ENCODE assay signal across 12 cellular contexts in the genomic region with DNA sequence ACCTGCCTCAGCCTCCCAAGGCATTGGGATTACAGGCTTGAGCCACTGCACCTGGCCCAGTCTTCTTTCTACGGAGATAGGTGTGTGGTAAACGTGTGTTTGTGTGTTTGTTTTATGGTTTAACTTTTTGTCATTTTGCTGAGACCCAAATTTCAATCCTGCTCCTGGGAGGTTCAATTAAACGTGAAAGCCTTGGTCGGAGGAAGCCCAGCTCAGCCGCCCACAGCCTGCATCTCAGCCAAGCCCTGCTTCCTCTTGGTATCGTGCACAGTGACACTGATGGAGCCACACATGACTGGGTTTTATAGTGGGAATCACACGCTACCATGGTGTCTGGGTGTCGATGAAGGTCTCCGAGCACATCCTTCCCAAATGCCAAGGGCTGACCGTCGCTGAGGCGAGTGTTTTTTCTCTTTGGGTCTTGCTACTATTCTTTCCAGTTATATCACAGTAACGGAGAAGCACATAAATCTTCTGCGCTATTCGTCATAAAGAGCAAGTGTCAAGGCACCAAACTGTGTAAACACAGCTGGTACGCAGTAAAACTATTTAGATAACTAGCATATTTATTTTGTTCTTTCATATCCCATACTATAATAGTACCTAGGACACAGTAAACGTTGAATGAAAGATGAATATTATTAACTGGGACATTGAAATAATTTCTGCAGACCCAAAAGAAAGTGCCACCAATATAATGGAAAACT. TPM values are rescaled to one million over a fixed set of nuclear protein-coding genes. Genes with fewer than 3 reads are reported as not detected.
A peak's percentile ranks its signal among the peaks of the same experiment; 100 is the strongest.
DNase-seq lines count a peak whose midpoint lies in the region; ATAC-seq and TF ChIP-seq lines count a peak whose summit lies in the region.
"Had no signal": no experiment of that assay in that cellular context is flagged by ENCODE, and none has a peak within 500 bp of the region (broad histone marks: within the 10 kb centered on the region; RNA-seq: fewer than 3 reads in every experiment).

No MANE protein-coding gene starts in this region.

- H2BK5ac ChIP-seq in IMR-90 (ENCODE audit: low read depth, low read length, poor library complexity, severe bottlenecking): peak overlapping the region; percentile 42
- H2BK5ac ChIP-seq in mesenchymal stem cell (ENCODE audit: low read depth, low read length, poor library complexity, severe bottlenecking): no peak overlapping the region

- H3K4me2 ChIP-seq in IMR-90 (ENCODE audit: low read depth, low read length) (peak overlapping the region; percentile 77), mesenchymal stem cell (ENCODE audit: low read length, poor library complexity, severe bottlenecking) (no peak overlapping the region)

- intact Hi-C loops in IMR-90 (cut with micrococcal nuclease): loop anchor here (1.0 to 2.0 kb wide), 4 partner anchors 265 to 506 kb away; no protein-coding TSS in a partner anchor

- no peak overlapping the region for H3K9ac ChIP-seq in IMR-90 (ENCODE audit: low read depth, low read length)
- peak overlapping the region; percentile 12 for H3K9ac ChIP-seq in mesenchymal stem cell (ENCODE audit: low read length)

- no peak overlapping the region for H3K56ac ChIP-seq in IMR-90 (ENCODE audit: extremely low read depth, insufficient read depth, low read length)

- H3K23ac ChIP-seq in IMR-90 (ENCODE audit: low read depth, low read length): peak overlapping the region; percentile 76; the same call in 1 of the 2 replicates
- no peak overlapping the region for H3K23ac ChIP-seq in mesenchymal stem cell (ENCODE audit: low read length in 2 of 2)

- CTCF ChIA-PET in IMR-90 (lab: Yijun Ruan, JAX): interaction anchor here (0.6 to 1.6 kb wide), 6 partner anchors 10 to 424 kb away, joined by 3 to 5 read pairs (median 4); no protein-coding TSS in a partner anchor

- H3K4me3 ChIP-seq in IMR-90 (ENCODE audit: insufficient read depth, low read depth, low read length) (no peak overlapping the region), mesenchymal stem cell (ENCODE audit: insufficient read depth in 1 of 2, low read depth in 1 of 2, low read length in 2 of 2) (no peak overlapping the region)
- H3K4me3 ChIP-seq: esophagus muscularis mucosa, gastroesophageal sphincter, lung, tibial artery had no signal

- peak overlapping the region; percentile 46 for H4K5ac ChIP-seq in IMR-90 (ENCODE audit: low read depth, low read length)

- H4K91ac ChIP-seq in IMR-90 (ENCODE audit: insufficient read depth, low read depth, low read length): peak overlapping the region; percentile 61
- H4K91ac ChIP-seq in mesenchymal stem cell (ENCODE audit: low read length): no peak overlapping the region

- H2AK9ac ChIP-seq in IMR-90 (replicated peaks; ENCODE audit: low read depth, low read length, poor library complexity): no peak overlapping the region

- peak overlapping the region; percentile 59; the same call in 1 of the 2 replicates for H2AK5ac ChIP-seq in IMR-90 (ENCODE audit: low read depth, low read length)
- no peak overlapping the region for H2AK5ac ChIP-seq in mesenchymal stem cell (ENCODE audit: low read length, severe bottlenecking)

- H3K18ac ChIP-seq in IMR-90 (ENCODE audit: low read depth, low read length) (peak overlapping the region; percentile 37), mesenchymal stem cell (ENCODE audit: low read depth in 1 of 2, low read length in 2 of 2) (no peak overlapping the region)

- H3K4me1 ChIP-seq in IMR-90 (ENCODE audit: control insufficient read depth, insufficient read depth, low read length) (peaks cover 10% of the 10 kb centered on the region), mesenchymal stem cell (ENCODE audit: control insufficient read depth, insufficient read depth, low read depth, low read length) (peaks cover 4% of the 10 kb centered on the region)

- BruUV-seq in IMR-90 (replicated peaks; lab: Mats Ljungman, UMichigan): no TSS peak

- POLR2A ChIA-PET in IMR-90 (lab: Charles Lee; ENCODE audit: unreplicated experiment): no interaction called here

- H2BK15ac ChIP-seq in IMR-90 (ENCODE audit: low read depth, low read length): peak overlapping the region; percentile 29; the same call in 1 of the 3 replicates
- H2BK15ac ChIP-seq in mesenchymal stem cell (ENCODE audit: low read depth, poor library complexity, severe bottlenecking): no peak overlapping the region

- H3K79me1 ChIP-seq in IMR-90 (ENCODE audit: low read depth in 1 of 2, low read length in 2 of 2) (peaks cover 0 to 14% of the 10 kb centered on the region in 2 experiments; a peak in 2 of 4 replicates), mesenchymal stem cell (replicated peaks; ENCODE audit: low read length, poor library complexity, severe bottlenecking) (peaks cover 28% of the 10 kb centered on the region)

- ATAC-seq in IMR-90 (ENCODE audit: low read depth) (peak; percentile 50), HG03025 (IDR thresholded peaks at IDR 0.05; ENCODE audit: low FRiP score, unreplicated experiment) (no peak), HG02938 (IDR thresholded peaks at IDR 0.05; ENCODE audit: unreplicated experiment) (no peak)

- peak overlapping the region in 1 of 2 experiments; percentile 38; a peak in 1 of 4 replicates for H4K8ac ChIP-seq in IMR-90 (ENCODE audit: low read depth in 2 of 2, low read length in 2 of 2)
- H4K8ac ChIP-seq in mesenchymal stem cell (ENCODE audit: low read length): no peak overlapping the region

- H4K20me1 ChIP-seq in IMR-90 (ENCODE audit: insufficient read depth, low read length): peaks cover 3% of the 10 kb centered on the region; the same call in 1 of the 2 replicates

- peaks cover 3% of the 10 kb centered on the region; the same call in 1 of the 2 replicates for H3K9me1 ChIP-seq in IMR-90 (ENCODE audit: insufficient read depth, low read length)

- H3K36me3 ChIP-seq in IMR-90 (ENCODE audit: control insufficient read depth, insufficient read depth, low read length) (no peaks in the 10 kb centered on the region), mesenchymal stem cell (ENCODE audit: control insufficient read depth in 1 of 2, insufficient read depth in 2 of 2, low read depth in 1 of 2, low read length in 2 of 2) (peaks cover 14 to 16% of the 10 kb centered on the region in 2 experiments)

- WGBS in IMR-90 (ENCODE audit: extremely low coverage in 2 of 2, insufficient read length in 1 of 2), 2 experiments: 27% methylated on average over 5 of the region's 17 CpGs; no CpG with 5 or more reads in 1 of the 2 experiments
- WGBS in mesenchymal stem cell: 85% methylated on average over 14 of the region's 17 CpGs

- in situ Hi-C loops in IMR-90 (cut with MboI; ENCODE audit: low sequenced_read_pairs): loop anchor here (5.0 kb wide), 3 partner anchors 185 to 505 kb away; no protein-coding TSS in a partner anchor

- H2BK12ac ChIP-seq in mesenchymal stem cell (ENCODE audit: low read length in 2 of 2): no peak overlapping the region

- dilution Hi-C loops in IMR-90 (cut with HindIII; ENCODE audit: low sequenced_read_pairs, unreplicated experiment): no loop called here

- H3K9me3 ChIP-seq in IMR-90 (ENCODE audit: control insufficient read depth, insufficient read depth, low read length) (no peaks in the 10 kb centered on the region), mesenchymal stem cell (ENCODE audit: control insufficient read depth, low read length) (no peaks in the 10 kb centered on the region)
- H3K9me3 ChIP-seq: esophagus muscularis mucosa, gastroesophageal sphincter, tibial artery had no signal

- TF ChIP-seq POLR2A in IMR-90 (IDR thresholded peaks at IDR 0.05; ENCODE audit: low read depth, low read length): no peak

- TF ChIP-seq CTCF in IMR-90 (conservative IDR thresholded peaks at IDR 0.05; ENCODE audit: low read depth, low read length): no peak

- H2BK120ac ChIP-seq in IMR-90 (ENCODE audit: low read depth, low read length) (peak overlapping the region; percentile 74), mesenchymal stem cell (ENCODE audit: low read depth, low read length) (no peak overlapping the region)

- H3K14ac ChIP-seq in IMR-90 (replicated peaks; ENCODE audit: low read depth, low read length): peak overlapping the region; percentile 41
- H3K14ac ChIP-seq in mesenchymal stem cell (ENCODE audit: low read length in 2 of 2): no peak overlapping the region

- peak overlapping the region; percentile 58 for H2BK20ac ChIP-seq in IMR-90 (ENCODE audit: low read depth, low read length)

- H3K27me3 ChIP-seq in IMR-90 (ENCODE audit: control insufficient read depth, insufficient read depth, low read length) (no peaks in the 10 kb centered on the region), mesenchymal stem cell (ENCODE audit: control insufficient read depth in 1 of 2, insufficient read depth in 1 of 2, low read length in 2 of 2) (no peaks in the 10 kb centered on the region)
- H3K27me3 ChIP-seq: esophagus muscularis mucosa, gastroesophageal sphincter, tibial artery had no signal

- H3K4ac ChIP-seq in IMR-90 (ENCODE audit: low read depth, low read length): peak overlapping the region; percentile 74
- H3K4ac ChIP-seq in mesenchymal stem cell (ENCODE audit: low read depth in 1 of 2, low read length in 2 of 2): no peak overlapping the region

- DNase-seq in COLO668 (lab: John Stamatoyannopoulos, UW; ENCODE audit: unreplicated experiment) (peak; percentile 39), IMR-90 (peak; percentile 83), SHP77 treated with DMSO at 0.1 percent for 48 hours (lab: John Stamatoyannopoulos, UW) (peak; percentile 55), mesenchymal stem cell (no peak), putamen (ENCODE audit: low spot score) (no peak), DMS114 treated with DMSO at 0.1 percent for 48 hours (lab: John Stamatoyannopoulos, UW; ENCODE audit: unreplicated experiment) (no peak)

- H3K27ac ChIP-seq in IMR-90 (ENCODE audit: insufficient read depth, low read length) (peak overlapping the region; percentile 46), mesenchymal stem cell (ENCODE audit: low read length, poor library complexity, severe bottlenecking) (no peak overlapping the region)
- H3K27ac ChIP-seq: esophagus muscularis mucosa, gastroesophageal sphincter, tibial artery had no signal

- TF ChIP-seq RAD21 in IMR-90 (IDR thresholded peaks at IDR 0.05; ENCODE audit: low read length): no peak

- H2AFZ ChIP-seq in IMR-90 (replicated peaks; ENCODE audit: low read length, poor library complexity) (peak overlapping the region; percentile 47), mesenchymal stem cell (ENCODE audit: low read depth, low read length) (no peak overlapping the region)

TF ChIP-seq in IMR-90, 13 proteins besides CTCF, POLR2A, EP300 and RAD21:
- TF ChIP-seq MXI1 (IDR thresholded peaks at IDR 0.05; ENCODE audit: borderline replicate concordance, low read depth, low read length) (no peak), RFX5 (IDR thresholded peaks at IDR 0.05; ENCODE audit: low read depth, low read length) (0 out of 2 replicates have a peak, but pooled peaks have one; percentile 11), FOS (IDR thresholded peaks at IDR 0.05; ENCODE audit: low read depth, low read length) (0 out of 2 replicates have a peak, but pooled peaks have one; percentile 6)

RNA-seq across cellular contexts. Expression of gene HLCS, which starts 39.3 kb away (rescaled TPM):
- total RNA-seq in IMR-90 (2012; rRNA removed): 18.1 and 21.0 TPM in 2 replicates
- polyA plus RNA-seq in IMR-90 (2012; rRNA removed): 8.6 and 10.6 TPM in 2 replicates
- polyA plus RNA-seq in IMR-90 (2012; cell fraction: cytosol; rRNA removed): 4.1 and 5.8 TPM in 2 replicates
- 4.2 and 15.2 TPM in 2 replicates for polyA plus RNA-seq in IMR-90 (2012; cell fraction: nucleus; rRNA removed; ENCODE audit: low replicate concordance)
- polyA plus RNA-seq in mesenchymal stem cell (2013, experiment 1 of 2): 12.3 TPM
- polyA plus RNA-seq in mesenchymal stem cell (2013, experiment 2 of 2): 12.5 TPM

Comparison
In these comparisons a context has a peak if more than half of its experiments do, and no peak if none do; other contexts are left out.
1. DNase-seq: peak in COLO668 (single experiment), IMR-90 (single experiment) and SHP77 treated with DMSO at 0.1 percent for 48 hours (single experiment); none in mesenchymal stem cell (single experiment), putamen (single experiment) and DMS114 treated with DMSO at 0.1 percent for 48 hours (single experiment).